ENCODE assay signal across 1 cellular context in the genomic region with DNA sequence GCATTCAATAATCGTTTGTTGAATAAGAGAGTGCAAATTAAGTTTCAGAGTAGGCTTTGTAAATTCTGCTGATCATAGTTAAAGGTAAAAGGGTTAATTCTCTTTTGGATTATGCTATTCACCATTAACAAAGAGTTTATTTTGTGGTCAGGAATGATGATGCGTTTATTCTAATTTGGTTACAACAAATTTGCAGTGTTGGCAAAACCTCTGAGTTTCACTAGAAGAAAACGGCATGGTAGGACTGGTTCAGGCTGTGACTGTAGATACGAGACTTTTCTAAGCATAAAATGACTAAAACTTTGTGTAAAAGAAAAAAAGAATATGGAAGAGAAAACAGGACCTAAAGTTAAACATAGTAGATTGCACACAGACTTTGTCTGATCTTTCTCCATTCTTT.
TF ChIP-seq lines count a peak whose summit lies in the region.

No MANE protein-coding gene starts in this region.

TF ChIP-seq in WTC11, 78 proteins besides CTCF, POLR2A, EP300 and RAD21 (continued from another document):
- TF ChIP-seq TP53 (CRISPR knock-in tag; IDR thresholded peaks at IDR 0.05) (no peak), PRRX2 (CRISPR knock-in tag; IDR thresholded peaks at IDR 0.05) (no peak), USF1 (CRISPR knock-in tag; IDR thresholded peaks at IDR 0.05) (no peak), SMAD3 (CRISPR knock-in tag; IDR thresholded peaks at IDR 0.05; ENCODE audit: borderline replicate concordance) (no peak), JAZF1 (CRISPR knock-in tag; IDR thresholded peaks at IDR 0.05) (no peak), ATF1 (CRISPR knock-in tag; IDR thresholded peaks at IDR 0.05) (no peak), GRHL2 (CRISPR knock-in tag; IDR thresholded peaks at IDR 0.05; ENCODE audit: insufficient replicate concordance, severe bottlenecking) (no peak)
- TF ChIP-seq, protein P1, sequence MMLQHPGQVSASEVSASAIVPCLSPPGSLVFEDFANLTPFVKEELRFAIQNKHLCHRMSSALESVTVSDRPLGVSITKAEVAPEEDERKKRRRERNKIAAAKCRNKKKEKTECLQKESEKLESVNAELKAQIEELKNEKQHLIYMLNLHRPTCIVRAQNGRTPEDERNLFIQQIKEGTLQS (CRISPR knock-in tag; conservative IDR thresholded peaks at IDR 0.05): no peak
- TF ChIP-seq, protein P2, sequence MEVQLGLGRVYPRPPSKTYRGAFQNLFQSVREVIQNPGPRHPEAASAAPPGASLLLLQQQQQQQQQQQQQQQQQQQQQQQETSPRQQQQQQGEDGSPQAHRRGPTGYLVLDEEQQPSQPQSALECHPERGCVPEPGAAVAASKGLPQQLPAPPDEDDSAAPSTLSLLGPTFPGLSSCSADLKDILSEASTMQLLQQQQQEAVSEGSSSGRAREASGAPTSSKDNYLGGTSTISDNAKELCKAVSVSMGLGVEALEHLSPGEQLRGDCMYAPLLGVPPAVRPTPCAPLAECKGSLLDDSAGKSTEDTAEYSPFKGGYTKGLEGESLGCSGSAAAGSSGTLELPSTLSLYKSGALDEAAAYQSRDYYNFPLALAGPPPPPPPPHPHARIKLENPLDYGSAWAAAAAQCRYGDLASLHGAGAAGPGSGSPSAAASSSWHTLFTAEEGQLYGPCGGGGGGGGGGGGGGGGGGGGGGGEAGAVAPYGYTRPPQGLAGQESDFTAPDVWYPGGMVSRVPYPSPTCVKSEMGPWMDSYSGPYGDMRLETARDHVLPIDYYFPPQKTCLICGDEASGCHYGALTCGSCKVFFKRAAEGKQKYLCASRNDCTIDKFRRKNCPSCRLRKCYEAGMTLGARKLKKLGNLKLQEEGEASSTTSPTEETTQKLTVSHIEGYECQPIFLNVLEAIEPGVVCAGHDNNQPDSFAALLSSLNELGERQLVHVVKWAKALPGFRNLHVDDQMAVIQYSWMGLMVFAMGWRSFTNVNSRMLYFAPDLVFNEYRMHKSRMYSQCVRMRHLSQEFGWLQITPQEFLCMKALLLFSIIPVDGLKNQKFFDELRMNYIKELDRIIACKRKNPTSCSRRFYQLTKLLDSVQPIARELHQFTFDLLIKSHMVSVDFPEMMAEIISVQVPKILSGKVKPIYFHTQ (CRISPR knock-in tag; IDR thresholded peaks at IDR 0.05): no peak
- TF ChIP-seq, protein P3, sequence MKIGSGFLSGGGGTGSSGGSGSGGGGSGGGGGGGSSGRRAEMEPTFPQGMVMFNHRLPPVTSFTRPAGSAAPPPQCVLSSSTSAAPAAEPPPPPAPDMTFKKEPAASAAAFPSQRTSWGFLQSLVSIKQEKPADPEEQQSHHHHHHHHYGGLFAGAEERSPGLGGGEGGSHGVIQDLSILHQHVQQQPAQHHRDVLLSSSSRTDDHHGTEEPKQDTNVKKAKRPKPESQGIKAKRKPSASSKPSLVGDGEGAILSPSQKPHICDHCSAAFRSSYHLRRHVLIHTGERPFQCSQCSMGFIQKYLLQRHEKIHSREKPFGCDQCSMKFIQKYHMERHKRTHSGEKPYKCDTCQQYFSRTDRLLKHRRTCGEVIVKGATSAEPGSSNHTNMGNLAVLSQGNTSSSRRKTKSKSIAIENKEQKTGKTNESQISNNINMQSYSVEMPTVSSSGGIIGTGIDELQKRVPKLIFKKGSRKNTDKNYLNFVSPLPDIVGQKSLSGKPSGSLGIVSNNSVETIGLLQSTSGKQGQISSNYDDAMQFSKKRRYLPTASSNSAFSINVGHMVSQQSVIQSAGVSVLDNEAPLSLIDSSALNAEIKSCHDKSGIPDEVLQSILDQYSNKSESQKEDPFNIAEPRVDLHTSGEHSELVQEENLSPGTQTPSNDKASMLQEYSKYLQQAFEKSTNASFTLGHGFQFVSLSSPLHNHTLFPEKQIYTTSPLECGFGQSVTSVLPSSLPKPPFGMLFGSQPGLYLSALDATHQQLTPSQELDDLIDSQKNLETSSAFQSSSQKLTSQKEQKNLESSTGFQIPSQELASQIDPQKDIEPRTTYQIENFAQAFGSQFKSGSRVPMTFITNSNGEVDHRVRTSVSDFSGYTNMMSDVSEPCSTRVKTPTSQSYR (CRISPR knock-in tag; IDR thresholded peaks at IDR 0.05): no peak
TF ChIP-seq in WTC11: peak in this region for 0.
